In the genomic region with DNA sequence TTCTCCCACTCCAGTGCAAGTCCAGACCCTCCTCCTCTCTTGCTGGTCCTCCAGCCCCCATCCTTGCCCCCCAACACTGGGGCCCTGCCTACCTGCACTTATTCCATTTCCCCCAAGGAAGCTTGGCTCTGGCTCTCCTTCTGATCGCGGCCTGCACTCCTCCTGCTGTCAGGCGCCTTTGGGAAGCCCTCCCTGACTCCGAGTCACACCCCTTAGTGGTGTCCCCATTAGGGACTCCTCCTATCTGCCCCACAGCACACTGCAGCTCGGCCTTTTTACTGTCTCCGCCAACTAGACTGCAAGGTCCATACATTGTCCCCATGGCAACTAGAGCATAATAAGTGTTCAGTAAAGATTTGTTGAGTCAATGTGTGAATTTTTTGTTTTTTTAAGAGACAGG, we compare ENCODE assay signal across 17 cellular contexts. TPM values are rescaled to one million over a fixed set of nuclear protein-coding genes. Genes with fewer than 3 reads are reported as not detected.
A peak's percentile ranks its signal among the peaks of the same experiment; 100 is the strongest.
DNase-seq lines count a peak whose midpoint lies in the region; ATAC-seq and TF ChIP-seq lines count a peak whose summit lies in the region.
"Had no signal": no experiment of that assay in that cellular context is flagged by ENCODE, and none has a peak within 500 bp of the region (broad histone marks: within the 10 kb centered on the region; RNA-seq: fewer than 3 reads in every experiment).

No MANE protein-coding gene starts in this region.

- peaks cover 7% of the 10 kb centered on the region for H3K27me3 Mint-ChIP-seq in activated naive CD8-positive, alpha-beta T cell treated with anti-CD3 and anti-CD28 coated beads for 36 hours

- ATAC-seq in GM18868 (IDR thresholded peaks at IDR 0.05; ENCODE audit: unreplicated experiment), result no peak

- H3K4ac ChIP-seq in mesenchymal stem cell (ENCODE audit: low read depth in 1 of 2, low read length in 2 of 2), result no peak overlapping the region

- H3K9me3 ChIP-seq in GM23248 (ENCODE audit: low read depth) (no peaks in the 10 kb centered on the region), mesenchymal stem cell (ENCODE audit: control insufficient read depth, low read length) (no peaks in the 10 kb centered on the region), OCI-LY7 (ENCODE audit: low read length) (no peaks in the 10 kb centered on the region)
- H3K9me3 ChIP-seq: breast epithelium had no signal

- peak overlapping the region; percentile 76 for H3K4me3 Mint-ChIP-seq in activated naive CD8-positive, alpha-beta T cell treated with anti-CD3 and anti-CD28 coated beads for 36 hours

- H2BK15ac ChIP-seq in mesenchymal stem cell (ENCODE audit: low read depth, poor library complexity, severe bottlenecking), result no peak overlapping the region

- H2BK5ac ChIP-seq in mesenchymal stem cell (ENCODE audit: low read depth, low read length, poor library complexity, severe bottlenecking), result no peak overlapping the region

- H3K9me2 ChIP-seq in GM23248 (ENCODE audit: insufficient read depth), result no peaks in the 10 kb centered on the region
- no peaks in the 10 kb centered on the region for H3K9me2 ChIP-seq in OCI-LY7 (ENCODE audit: insufficient read depth, low read length)

- no peak overlapping the region for H3K18ac ChIP-seq in mesenchymal stem cell (ENCODE audit: low read depth in 1 of 2, low read length in 2 of 2)

- CTCF ChIA-PET in OCI-LY7 (lab: Charles Lee; ENCODE audit: unreplicated experiment), result interaction anchor here (0.6 kb wide), 1 partner anchor 56 kb away, joined by 25 read pairs; no protein-coding TSS in a partner anchor

- H2AK5ac ChIP-seq in mesenchymal stem cell (ENCODE audit: low read length, severe bottlenecking), result no peak overlapping the region

- no peak overlapping the region for H2BK12ac ChIP-seq in mesenchymal stem cell (ENCODE audit: low read length in 2 of 2)

- in situ Hi-C loops in GM23248 (cut with MboI), result no loop called here

- intact Hi-C loops in OCI-LY7 (cut with micrococcal nuclease; ENCODE audit: unreplicated experiment), result no loop called here

- no peak overlapping the region for H3K23ac ChIP-seq in mesenchymal stem cell (ENCODE audit: low read length in 2 of 2)

- peaks cover 6% of the 10 kb centered on the region for H3F3A ChIP-seq in GM23248 (ENCODE audit: insufficient read depth)

- no peaks in the 10 kb centered on the region for H3K27me3 ChIP-seq in GM23248 (replicated peaks; ENCODE audit: insufficient read depth)
- H3K27me3 ChIP-seq in mesenchymal stem cell (ENCODE audit: control insufficient read depth in 1 of 2, insufficient read depth in 1 of 2, low read length in 2 of 2), result peaks cover 10 to 64% of the 10 kb centered on the region in 2 experiments
- H3K27me3 ChIP-seq: breast epithelium had no signal

- no peaks in the 10 kb centered on the region for H4K20me1 ChIP-seq in GM23248 (ENCODE audit: insufficient read depth)
- H4K20me1 ChIP-seq in OCI-LY7 (ENCODE audit: insufficient read depth, low read length), result no peaks in the 10 kb centered on the region

- H3K4me1 ChIP-seq in GM23248 (ENCODE audit: insufficient read depth), result peaks cover 24% of the 10 kb centered on the region
- peaks cover 13% of the 10 kb centered on the region for H3K4me1 ChIP-seq in mesenchymal stem cell (ENCODE audit: control insufficient read depth, insufficient read depth, low read depth, low read length)
- H3K4me1 ChIP-seq in OCI-LY7 (ENCODE audit: insufficient read depth, low read length, poor library complexity, severe bottlenecking), result no peaks in the 10 kb centered on the region

- WGBS in GM23248 (ENCODE audit: low coverage in 1 of 2, low lambda C conversion rate in 2 of 2, missing lambda C conversion rate in 2 of 2), 2 experiments, result 57 to 68% methylated on average over 6 of the region's 6 CpGs
- 68% methylated on average over 4 of the region's 6 CpGs for WGBS in mesenchymal stem cell

- H4K91ac ChIP-seq in mesenchymal stem cell (ENCODE audit: low read length), result peak overlapping the region; percentile 35

- H3K4me3 ChIP-seq in GM23248, result peak overlapping the region; percentile 71
- H3K4me3 ChIP-seq in mesenchymal stem cell (ENCODE audit: insufficient read depth in 1 of 2, low read depth in 1 of 2, low read length in 2 of 2), result no peak overlapping the region
- H3K4me3 ChIP-seq in OCI-LY7 (ENCODE audit: low read depth, low read length, poor library complexity, severe bottlenecking), result no peak overlapping the region

- no peaks in the 10 kb centered on the region for H3K79me1 ChIP-seq in mesenchymal stem cell (replicated peaks; ENCODE audit: low read length, poor library complexity, severe bottlenecking)

- no peak overlapping the region for H2AFZ ChIP-seq in GM23248
- H2AFZ ChIP-seq in mesenchymal stem cell (ENCODE audit: low read depth, low read length), result no peak overlapping the region
- no peak overlapping the region for H2AFZ ChIP-seq in OCI-LY7 (ENCODE audit: low read length)

- H3K79me2 ChIP-seq in GM23248 (ENCODE audit: insufficient read depth), result peaks cover 34% of the 10 kb centered on the region
- H3K79me2 ChIP-seq in OCI-LY7 (ENCODE audit: insufficient read depth, low read depth, low read length), result no peaks in the 10 kb centered on the region
- H3K79me2 ChIP-seq: parathyroid adenoma had no signal

- no peak overlapping the region for H4K8ac ChIP-seq in mesenchymal stem cell (ENCODE audit: low read length)

- H3K9ac ChIP-seq in GM23248 (no peak overlapping the region; the same call in 1 of the 2 replicates), mesenchymal stem cell (ENCODE audit: low read length) (peak overlapping the region; percentile 90)
- H3K9ac ChIP-seq: parathyroid adenoma had no signal

- H3K4me2 ChIP-seq in GM23248 (ENCODE audit: unreplicated experiment) (peak overlapping the region; percentile 65), mesenchymal stem cell (ENCODE audit: low read length, poor library complexity, severe bottlenecking) (no peak overlapping the region), OCI-LY7 (ENCODE audit: low read length) (no peak overlapping the region)

- peak overlapping the region; percentile 72 for H3K27ac ChIP-seq in 22Rv1
- no peak overlapping the region for H3K27ac ChIP-seq in GM23248
- no peak overlapping the region for H3K27ac ChIP-seq in mesenchymal stem cell (ENCODE audit: low read length, poor library complexity, severe bottlenecking)
- no peak overlapping the region for H3K27ac ChIP-seq in OCI-LY7 (ENCODE audit: low read depth, low read length, poor library complexity, severe bottlenecking)

- H3K27ac Mint-ChIP-seq in activated naive CD8-positive, alpha-beta T cell treated with anti-CD3 and anti-CD28 coated beads for 36 hours, result no peak overlapping the region

- H3K14ac ChIP-seq in mesenchymal stem cell (ENCODE audit: low read length in 2 of 2), result no peak overlapping the region

- H2BK120ac ChIP-seq in mesenchymal stem cell (ENCODE audit: low read depth, low read length), result no peak overlapping the region

- H3K36me3 Mint-ChIP-seq in activated naive CD8-positive, alpha-beta T cell treated with anti-CD3 and anti-CD28 coated beads for 36 hours, result no peaks in the 10 kb centered on the region

- POLR2A ChIA-PET in OCI-LY7 (lab: Charles Lee), result no interaction called here

- peaks cover 19% of the 10 kb centered on the region for H3K4me1 Mint-ChIP-seq in activated naive CD8-positive, alpha-beta T cell treated with anti-CD3 and anti-CD28 coated beads for 36 hours

- BruUV-seq in OCI-LY7 (replicated peaks; lab: Mats Ljungman, UMichigan), result no TSS peak

- TF ChIP-seq CTCF in 22Rv1 (IDR thresholded peaks at IDR 0.05) (no peak), OCI-LY7 (conservative IDR thresholded peaks at IDR 0.05; ENCODE audit: low read length) (no peak)

- H3K9me3 Mint-ChIP-seq in activated naive CD8-positive, alpha-beta T cell treated with anti-CD3 and anti-CD28 coated beads for 36 hours, result no peaks in the 10 kb centered on the region

- H3K36me3 ChIP-seq in GM23248 (ENCODE audit: low read depth) (no peaks in the 10 kb centered on the region), mesenchymal stem cell (ENCODE audit: control insufficient read depth in 1 of 2, insufficient read depth in 2 of 2, low read depth in 1 of 2, low read length in 2 of 2) (no peaks in the 10 kb centered on the region), OCI-LY7 (ENCODE audit: insufficient read depth, low read length) (no peaks in the 10 kb centered on the region)
- H3K36me3 ChIP-seq: breast epithelium had no signal

- DNase-seq in GM23248 (peak; percentile 23), mesenchymal stem cell (no peak), NCI-H446 treated with DMSO at 0.1 percent for 48 hours (lab: John Stamatoyannopoulos, UW) (no peak), activated gamma-delta T cell (lab: John Stamatoyannopoulos, UW) (no peak), OCI-LY7 (ENCODE audit: low spot score) (no peak)
- no peak for DNase-seq in activated naive CD8-positive, alpha-beta T cell treated with anti-CD3 and anti-CD28 coated beads for 36 hours
- DNase-seq: AML-193, left ventricle myocardium superior, NCI-H1048, NCI-H510A treated with DMSO at 0.1 percent for 48 hours, T1000 had no signal

RNA-seq across cellular contexts. Expression of a gene that starts 32.9 kb away (rescaled TPM):
- 0.32 and 0.76 TPM in 2 replicates for total RNA-seq in GM23248 (2014; rRNA removed; shearing (Covaris generic))
- polyA plus RNA-seq in GM23248 (2016; fragmentation: Nextera tagmentation; extraction: Ambion mirVana), result 0.13 and 0.23 TPM in 2 replicates
- under 1 TPM; 0.29 to 0.40 TPM for total RNA-seq in activated naive CD8-positive, alpha-beta T cell treated with anti-CD3 and anti-CD28 coated beads for 36 hours
- 0.62 TPM for polyA plus RNA-seq in mesenchymal stem cell (2013, experiment 1 of 2)
- 0.71 TPM for polyA plus RNA-seq in mesenchymal stem cell (2013, experiment 2 of 2)
- total RNA-seq in OCI-LY7 (2014; rRNA removed; shearing (Covaris generic)), result not detected in 2 replicates
- total RNA-seq in OCI-LY7 (2022), result not detected in 2 replicates
- total RNA-seq: Daoy, RPMI7951 had no signal
